Comparison of ENCODE assay signal across 21 cellular contexts in the genomic region with DNA sequence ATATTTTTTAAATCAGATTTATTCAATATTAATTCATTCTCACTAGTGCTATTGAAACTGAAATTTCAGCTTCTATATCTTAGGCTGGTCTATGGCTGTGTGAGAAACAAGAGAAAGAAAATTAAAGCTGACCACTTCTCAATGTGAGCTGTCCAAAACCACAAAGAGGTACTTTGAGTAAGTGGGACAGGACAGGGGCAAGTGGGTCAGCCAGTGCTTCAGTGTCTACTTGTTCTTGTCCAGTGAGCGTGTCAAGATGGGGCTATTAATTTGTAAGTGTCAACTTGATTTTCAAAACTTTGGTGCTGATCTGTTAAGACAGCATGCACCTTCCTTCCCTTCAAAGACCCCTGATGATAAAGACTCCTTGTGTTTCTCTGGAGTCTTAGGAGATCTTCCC.
DNase-seq lines count a peak whose midpoint lies in the region; ATAC-seq, FAIRE-seq and TF ChIP-seq lines count a peak whose summit lies in the region.
"Had no signal": no experiment of that assay in that cellular context is flagged by ENCODE, and none has a peak within 500 bp of the region (broad histone marks: within the 10 kb centered on the region; RNA-seq: fewer than 3 reads in every experiment).

No MANE protein-coding gene starts in this region.

- peaks cover 12% of the 10 kb centered on the region for H3K9me3 Mint-ChIP-seq in mesothelial cell of epicardium

- TF ChIP-seq CTCF in gastroesophageal sphincter (IDR thresholded peaks at IDR 0.05) (no peak), mesothelial cell of epicardium (IDR thresholded peaks at IDR 0.05; ENCODE audit: unreplicated experiment) (no peak)

- DNase-seq in renal cortical epithelial cell (ENCODE audit: low read depth) = peak; percentile 31
- no peak for DNase-seq in HTR-8/SVneo (ENCODE audit: insufficient read length, low spot score)
- DNase-seq in mesothelial cell of epicardium (ENCODE audit: low spot score in 2 of 2, unreplicated experiment in 2 of 2) = no peak
- DNase-seq: C1 segment of cervical spinal cord, DMS 273 treated with DMSO at 0.1 percent for 48 hours, NCI-H1048, NCI-H1436 treated with DMSO at 0.1 percent for 48 hours, NCI-H2029 treated with DMSO at 0.1 percent for 48 hours, NCI-H2171 treated with DMSO at 0.1 percent for 48 hours, NCI-H774, PC-9, T-helper 2 cell had no signal

- H3K36me3 Mint-ChIP-seq in mesothelial cell of epicardium = no peaks in the 10 kb centered on the region

- H3K27ac ChIP-seq in gastroesophageal sphincter = no peak overlapping the region
- H3K27ac ChIP-seq: A549, PC-9, SJSA1 had no signal

- WGBS in gastroesophageal sphincter (ENCODE audit: low coverage in 1 of 2), 2 donors = 100% methylated on average over 1 of the region's 1 CpG; no CpG with 5 or more reads in 1 of the 2 donors

- TF ChIP-seq EP300 in gastroesophageal sphincter (IDR thresholded peaks at IDR 0.05) = no peak

- no peaks in the 10 kb centered on the region for H3K36me3 ChIP-seq in gastroesophageal sphincter
- H3K36me3 ChIP-seq: SJSA1 had no signal

- no peak for TF ChIP-seq POLR2A in gastroesophageal sphincter (IDR thresholded peaks at IDR 0.05)

- no peaks in the 10 kb centered on the region for H3K27me3 Mint-ChIP-seq in mesothelial cell of epicardium (ENCODE audit: low read depth)

- H3K9me3 ChIP-seq in gastroesophageal sphincter = no peaks in the 10 kb centered on the region
- H3K9me3 ChIP-seq: A549 had no signal

- ATAC-seq in GM18498 (IDR thresholded peaks at IDR 0.05; ENCODE audit: unreplicated experiment) (peak; percentile 65), GM21360 (IDR thresholded peaks at IDR 0.05; ENCODE audit: unreplicated experiment) (peak; percentile 41), HG03066 (IDR thresholded peaks at IDR 0.05; ENCODE audit: low read depth, unreplicated experiment) (peak; percentile 58), gastroesophageal sphincter (no peak), GM19035 (IDR thresholded peaks at IDR 0.05; ENCODE audit: unreplicated experiment) (no peak)
- ATAC-seq: A549, K562 had no signal

- no peak overlapping the region for H3K4me3 ChIP-seq in gastroesophageal sphincter
- H3K4me3 ChIP-seq: A549, K562, PC-9, SJSA1 had no signal

- FAIRE-seq in HTR-8/SVneo (lab: Jason Lieb, UNC) = no peak
- FAIRE-seq: A549, H1, K562 had no signal

- no peak overlapping the region for H3K27ac Mint-ChIP-seq in mesothelial cell of epicardium

- no peaks in the 10 kb centered on the region for H3K4me1 ChIP-seq in gastroesophageal sphincter
- H3K4me1 ChIP-seq: A549, SJSA1 had no signal

- H3K27me3 ChIP-seq in gastroesophageal sphincter = no peaks in the 10 kb centered on the region
- H3K27me3 ChIP-seq: SJSA1 had no signal

- H3K4me3 Mint-ChIP-seq in mesothelial cell of epicardium = no peak overlapping the region

- no peaks in the 10 kb centered on the region for H3K4me1 Mint-ChIP-seq in mesothelial cell of epicardium

Comparison
In these comparisons a context has a peak if more than half of its experiments do, and no peak if none do; other contexts are left out.
1. ATAC-seq: peak in GM18498 (single experiment), GM21360 (single experiment) and HG03066 (single experiment); none in gastroesophageal sphincter (single experiment) and GM19035 (single experiment).